ENCODE assay signal across 8 cellular contexts in the genomic region with DNA sequence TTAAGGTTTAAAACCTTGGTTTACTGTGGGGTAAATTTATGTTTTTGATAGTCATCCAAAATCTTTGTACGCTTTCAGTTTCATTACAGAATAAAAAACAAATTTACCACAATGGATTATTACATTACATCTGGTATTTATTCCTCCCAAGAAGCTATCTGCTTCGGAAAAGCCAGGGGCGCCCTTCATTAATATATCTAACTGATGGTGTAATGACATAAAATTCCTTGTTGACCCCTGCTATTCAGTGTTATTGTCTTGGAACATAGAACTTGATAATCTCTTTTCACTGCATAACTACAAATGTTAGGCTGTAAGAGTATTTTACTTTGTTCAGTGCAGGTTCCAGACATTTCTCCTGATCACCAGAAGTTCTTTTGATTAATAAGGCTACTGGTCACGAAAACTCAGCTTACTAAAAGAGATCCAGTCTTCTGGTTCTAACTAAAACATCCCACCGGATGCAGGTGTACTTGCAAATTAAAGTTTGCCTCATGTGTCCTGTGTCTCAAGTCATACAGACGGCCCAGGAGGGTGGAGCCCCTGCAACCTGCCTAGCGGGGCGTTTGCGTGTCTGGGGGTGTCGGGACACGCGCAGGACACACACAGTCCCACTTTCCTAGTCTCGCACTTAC. TPM values are rescaled to one million over a fixed set of nuclear protein-coding genes. Genes with fewer than 3 reads are reported as not detected.
DNase-seq lines count a peak whose midpoint lies in the region; ATAC-seq, FAIRE-seq and TF ChIP-seq lines count a peak whose summit lies in the region.

No MANE protein-coding gene starts in this region.

- FAIRE-seq in endothelial cell of umbilical vein (lab: Jason Lieb, UNC): peak; percentile 43

- no peak overlapping the region for H3K4ac ChIP-seq in trophoblast cell (ENCODE audit: low read depth, low read length)

- intact Hi-C loops in PC-3 (cut with micrococcal nuclease): loop anchor here (1.0 to 2.0 kb wide), 5 partner anchors 11 to 327 kb away; a partner anchor contains a TSS
- intact Hi-C loops in endothelial cell of umbilical vein (cut with micrococcal nuclease): loop anchor here (1.0 to 2.0 kb wide), 7 partner anchors 69 to 401 kb away; a partner anchor contains a TSS

- peaks cover 30% of the 10 kb centered on the region for H3K4me1 ChIP-seq in PC-3 (ENCODE audit: insufficient read depth, low read length)
- H3K4me1 ChIP-seq in endothelial cell of umbilical vein (ENCODE audit: control insufficient read depth, extremely low read depth, insufficient read depth, low read length): peaks cover 10% of the 10 kb centered on the region
- peaks cover 0 to 4% of the 10 kb centered on the region in 2 experiments for H3K4me1 ChIP-seq in trophoblast cell (ENCODE audit: control insufficient read depth in 1 of 2, insufficient read depth in 2 of 2, low read length in 2 of 2)

- no peak for TF ChIP-seq POLR2A in endothelial cell of umbilical vein (IDR thresholded peaks at IDR 0.05; ENCODE audit: low read depth, low read length)

- no peak overlapping the region for H3K14ac ChIP-seq in trophoblast cell (ENCODE audit: low read length)

- no peaks in the 10 kb centered on the region; the same call in 1 of the 2 replicates for H3K9me2 ChIP-seq in PC-3 (replicated peaks; ENCODE audit: low read length)

- peaks cover 35% of the 10 kb centered on the region for H3K79me2 ChIP-seq in PC-3 (ENCODE audit: low read length)
- no peaks in the 10 kb centered on the region for H3K79me2 ChIP-seq in endothelial cell of umbilical vein (ENCODE audit: control insufficient read depth, insufficient read depth, low read length)
- H3K79me2 ChIP-seq in trophoblast cell (ENCODE audit: control insufficient read depth, insufficient read depth, low read length, poor library complexity): peaks cover 11% of the 10 kb centered on the region

- BruUV-seq in PC-3 (replicated peaks; lab: Mats Ljungman, UMichigan) (TSS peak; percentile 88), endothelial cell of umbilical vein (replicated peaks; lab: Mats Ljungman, UMichigan) (no TSS peak)

- no peak overlapping the region for H3K27ac ChIP-seq in PC-3 (ENCODE audit: low read length)
- H3K27ac ChIP-seq in endothelial cell of umbilical vein (ENCODE audit: insufficient read depth, low read depth, low read length): no peak overlapping the region
- H3K27ac ChIP-seq in trophoblast cell (ENCODE audit: low read depth, low read length): no peak overlapping the region

- H3K4me2 ChIP-seq in PC-3 (ENCODE audit: low read length) (peak overlapping the region; percentile 90), endothelial cell of umbilical vein (ENCODE audit: insufficient read depth, low read length) (peak overlapping the region; percentile 75), trophoblast cell (ENCODE audit: low read length) (peak overlapping the region; percentile 100)

- CTCF ChIA-PET in PC-3 (lab: Charles Lee): interaction anchor here (0.6 to 1.5 kb wide), 2 partner anchors 10 to 203 kb away, joined by 3 to 7 read pairs; no protein-coding TSS in a partner anchor
- CTCF ChIA-PET in endothelial cell of umbilical vein (lab: Charles Lee): interaction anchor here (1.2 to 6.9 kb wide), 5 partner anchors 10 to 287 kb away, joined by 3 to 41 read pairs (median 12); no protein-coding TSS in a partner anchor

- no peak overlapping the region for H3K23ac ChIP-seq in trophoblast cell (ENCODE audit: low read length)

- H3K9me3 ChIP-seq in PC-3 (ENCODE audit: low read length) (no peaks in the 10 kb centered on the region), endothelial cell of umbilical vein (replicated peaks; ENCODE audit: control insufficient read depth, insufficient read depth, low read length) (no peaks in the 10 kb centered on the region), trophoblast cell (ENCODE audit: insufficient read depth, low read depth, low read length) (no peaks in the 10 kb centered on the region)

- H4K12ac ChIP-seq in trophoblast cell (ENCODE audit: low read depth, low read length): no peak overlapping the region

- peak overlapping the region; percentile 91 for H2AFZ ChIP-seq in PC-3 (ENCODE audit: low read length)
- peak overlapping the region; percentile 82 for H2AFZ ChIP-seq in endothelial cell of umbilical vein (ENCODE audit: low read depth, low read length)
- H2AFZ ChIP-seq in trophoblast cell (ENCODE audit: insufficient read depth, low read length, poor library complexity): peak overlapping the region; percentile 91

- H2BK5ac ChIP-seq in trophoblast cell (ENCODE audit: low read depth, low read length, poor library complexity): no peak overlapping the region

- H4K20me1 ChIP-seq in PC-3 (ENCODE audit: low read length) (peaks cover 14% of the 10 kb centered on the region; the same call in 1 of the 2 replicates), endothelial cell of umbilical vein (replicated peaks; ENCODE audit: control insufficient read depth, extremely low read depth, insufficient read depth, low read length) (no peaks in the 10 kb centered on the region)

- peak overlapping the region; percentile 37; the same call in 1 of the 2 replicates for H3K9ac ChIP-seq in PC-3 (ENCODE audit: low read length)
- peak overlapping the region; percentile 36 for H3K9ac ChIP-seq in endothelial cell of umbilical vein (replicated peaks; ENCODE audit: extremely low read depth, insufficient read depth, low read length)
- H3K9ac ChIP-seq in trophoblast cell (ENCODE audit: low read length): peak overlapping the region; percentile 80

- no CpG with 5 or more reads among the region's 13 CpGs for WGBS in trophoblast cell (ENCODE audit: extremely low coverage, insufficient coverage, insufficient read length)

- ATAC-seq in PC-3 (no peak), GM18858 (IDR thresholded peaks at IDR 0.05; ENCODE audit: unreplicated experiment) (no peak), GM21723 (IDR thresholded peaks at IDR 0.05; ENCODE audit: unreplicated experiment) (no peak), GM18868 (IDR thresholded peaks at IDR 0.05; ENCODE audit: unreplicated experiment) (no peak)

- no peaks in the 10 kb centered on the region for H3F3A ChIP-seq in PC-3 (ENCODE audit: low read length, unreplicated experiment)

- H4K91ac ChIP-seq in trophoblast cell (ENCODE audit: low read depth, low read length): no peak overlapping the region

- dilution Hi-C loops in endothelial cell of umbilical vein (cut with MboI; ENCODE audit: extremely low pct_ligation_motif_present, low sequenced_read_pairs): no loop called here

- H2BK12ac ChIP-seq in trophoblast cell (ENCODE audit: low read length): no peak overlapping the region

- H3K79me1 ChIP-seq in trophoblast cell (ENCODE audit: low read length): peaks cover 12% of the 10 kb centered on the region

- POLR2A ChIA-PET in PC-3 (lab: Charles Lee; ENCODE audit: unreplicated experiment): interaction anchor here (0.6 to 1.8 kb wide), 7 partner anchors 10 to 206 kb away, joined by 3 to 11 read pairs (median 4); no protein-coding TSS in a partner anchor
- POLR2A ChIA-PET in endothelial cell of umbilical vein (lab: Charles Lee): interaction anchor here (0.5 kb wide), 1 partner anchor 272 kb away, joined by 3 read pairs; no protein-coding TSS in a partner anchor

- no peak overlapping the region for H3K18ac ChIP-seq in trophoblast cell (ENCODE audit: low read length)

- no peak for DNase-seq in PC-3
- DNase-seq in endothelial cell of umbilical vein (ENCODE audit: low read depth, low spot score): no peak
- no peak for DNase-seq in trophoblast cell
- DNase-seq in NCI-H510A treated with DMSO at 0.1 percent for 48 hours (lab: John Stamatoyannopoulos, UW): no peak

- H3K36me3 ChIP-seq in PC-3 (ENCODE audit: low read depth, low read length) (no peaks in the 10 kb centered on the region), endothelial cell of umbilical vein (ENCODE audit: control insufficient read depth in 2 of 2, extremely low read depth in 1 of 2, insufficient read depth in 2 of 2, low read length in 2 of 2) (no peaks in the 10 kb centered on the region), trophoblast cell (ENCODE audit: control insufficient read depth in 1 of 2, insufficient read depth in 2 of 2, low read length in 2 of 2) (no peaks in the 10 kb centered on the region)

- H3K4me3 ChIP-seq in GM08714 (ENCODE audit: low read length): peak overlapping the region; percentile 62
- peak overlapping the region; percentile 88 for H3K4me3 ChIP-seq in PC-3 (ENCODE audit: low read length)
- peak overlapping the region; percentile 34 to 68 (median 51) for H3K4me3 ChIP-seq in endothelial cell of umbilical vein (replicated peaks in 1 of 3; ENCODE audit: insufficient read depth in 1 of 3, low read depth in 1 of 3, low read length in 3 of 3)
- H3K4me3 ChIP-seq in trophoblast cell (ENCODE audit: low read depth, low read length): peak overlapping the region; percentile 80

- H4K8ac ChIP-seq in trophoblast cell (ENCODE audit: low read depth, low read length): no peak overlapping the region

- TF ChIP-seq CTCF in PC-3 (conservative IDR thresholded peaks at IDR 0.05; ENCODE audit: low read depth, low read length) (no peak; the same call in 1 of the 2 replicates), endothelial cell of umbilical vein (IDR thresholded peaks at IDR 0.05; ENCODE audit: extremely low read depth in 1 of 2, insufficient read depth in 1 of 2, low read depth in 1 of 2, low read length in 2 of 2) (no peak)

- H3K9me1 ChIP-seq in endothelial cell of umbilical vein (replicated peaks; ENCODE audit: control insufficient read depth, extremely low read depth, insufficient read depth, low read length): no peaks in the 10 kb centered on the region

- H3K27me3 ChIP-seq in PC-3 (ENCODE audit: low read length): no peaks in the 10 kb centered on the region
- H3K27me3 ChIP-seq in endothelial cell of umbilical vein (ENCODE audit: control insufficient read depth in 2 of 2, insufficient read depth in 2 of 2, low read length in 2 of 2): no peaks in the 10 kb centered on the region
- H3K27me3 ChIP-seq in trophoblast cell (ENCODE audit: insufficient read depth, low read length): no peaks in the 10 kb centered on the region

- H2AK5ac ChIP-seq in trophoblast cell (ENCODE audit: low read length): no peak overlapping the region

- no peak overlapping the region for H2BK120ac ChIP-seq in trophoblast cell (ENCODE audit: insufficient read depth, low read length, poor library complexity)

TF ChIP-seq in endothelial cell of umbilical vein, 7 proteins besides CTCF, POLR2A, EP300 and RAD21 (continues in another document):
- TF ChIP-seq POLR2AphosphoS5 (IDR thresholded peaks at IDR 0.05; ENCODE audit: insufficient read depth, low read depth, low read length) (no peak), FOS (IDR thresholded peaks at IDR 0.05; ENCODE audit: borderline replicate concordance, insufficient read depth, low read length) (no peak)

RNA-seq across cellular contexts. Expression of a gene that starts 0.6 kb away (rescaled TPM):
- total RNA-seq in PC-3 (2014; rRNA removed): 7.8 and 8.5 TPM in 2 replicates
- 5.1 and 5.6 TPM in 2 replicates for total RNA-seq in endothelial cell of umbilical vein
- polyA plus RNA-seq in endothelial cell of umbilical vein: 2.3 and 2.9 TPM in 2 replicates
- 2.1 and 2.5 TPM in 2 replicates for polyA plus RNA-seq in endothelial cell of umbilical vein (2011; cell fraction: cytosol; rRNA removed)
- 5.3 and 7.2 TPM in 2 replicates for polyA plus RNA-seq in endothelial cell of umbilical vein (2011; cell fraction: nucleus; rRNA removed)
- polyA plus RNA-seq in endothelial cell of umbilical vein (2012): 4.0 and 5.2 TPM in 2 replicates
- 10.0 and 11.8 TPM in 2 replicates for polyA minus RNA-seq in endothelial cell of umbilical vein
- 30.6 TPM for polyA minus RNA-seq in endothelial cell of umbilical vein (2011; cell fraction: cytosol; rRNA and poly(A)+ RNA removed)
- 16.3 and 19.2 TPM in 2 replicates for polyA minus RNA-seq in endothelial cell of umbilical vein (2011; cell fraction: nucleus; rRNA and poly(A)+ RNA removed)
- polyA plus RNA-seq in trophoblast cell (2013): 12.8 and 14.0 TPM in 2 replicates
